8 cellular contexts compared by ENCODE assay signal in the genomic region with DNA sequence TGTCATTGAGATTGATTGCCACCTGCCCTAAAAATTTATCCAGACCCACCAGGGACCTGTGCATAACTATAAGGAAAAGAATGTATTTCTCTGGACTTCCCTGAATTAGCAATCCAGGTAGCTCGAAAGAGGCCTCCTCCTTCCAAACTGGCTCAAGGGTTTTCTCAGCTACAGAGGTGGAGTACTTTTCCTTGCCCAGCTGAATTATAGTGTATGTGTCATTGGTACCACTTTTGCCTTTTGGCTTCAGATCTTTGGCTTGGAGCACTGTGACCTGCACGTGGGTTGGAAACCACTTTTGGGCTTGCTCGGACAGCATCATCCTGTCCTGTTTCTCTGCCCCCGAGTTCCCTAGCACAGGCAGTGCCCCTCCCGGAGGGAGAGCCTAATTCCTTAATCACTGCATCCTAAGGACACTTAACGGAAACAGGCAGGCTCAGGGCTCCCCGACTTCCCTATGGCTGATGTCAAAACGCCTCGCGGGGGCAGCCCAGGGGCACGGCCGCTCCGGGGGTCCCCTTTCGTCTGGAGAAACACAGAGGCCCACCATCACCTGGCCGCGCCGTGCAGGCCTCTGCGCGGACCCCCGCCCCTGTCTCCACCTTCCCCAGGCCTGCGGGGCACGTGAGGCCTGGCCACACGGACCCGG. TPM values are rescaled to one million over a fixed set of nuclear protein-coding genes. Genes with fewer than 3 reads are reported as not detected.
A peak's percentile ranks its signal among the peaks of the same experiment; 100 is the strongest.
DNase-seq lines count a peak whose midpoint lies in the region; ATAC-seq, FAIRE-seq and TF ChIP-seq lines count a peak whose summit lies in the region.

No MANE protein-coding gene starts in this region.

- peaks cover 33% of the 10 kb centered on the region for H3K4me1 ChIP-seq in OCI-LY7 (ENCODE audit: insufficient read depth, low read length, poor library complexity, severe bottlenecking)

- FAIRE-seq in GM12891 (lab: Jason Lieb, UNC) = no peak

- peak overlapping the region; percentile 77 for H3K4me2 ChIP-seq in OCI-LY7 (ENCODE audit: low read length)

- peaks cover 6% of the 10 kb centered on the region; the same call in 1 of the 2 replicates for H4K20me1 ChIP-seq in OCI-LY7 (ENCODE audit: insufficient read depth, low read length)

- H3K36me3 ChIP-seq in OCI-LY7 (ENCODE audit: insufficient read depth, low read length) = no peaks in the 10 kb centered on the region

- H3K79me2 ChIP-seq in OCI-LY7 (ENCODE audit: insufficient read depth, low read depth, low read length) = peaks cover 53% of the 10 kb centered on the region

- H3K9me2 ChIP-seq in OCI-LY7 (ENCODE audit: insufficient read depth, low read length) = no peaks in the 10 kb centered on the region

- H3K4me3 ChIP-seq in AG10803 (ENCODE audit: low read length) (peak overlapping the region; percentile 73), OCI-LY7 (ENCODE audit: low read depth, low read length, poor library complexity, severe bottlenecking) (peak overlapping the region; percentile 75)

- H3K27ac ChIP-seq in OCI-LY7 (ENCODE audit: low read depth, low read length, poor library complexity, severe bottlenecking) = peak overlapping the region; percentile 58

- TF ChIP-seq CTCF in AG10803 (conservative IDR thresholded peaks at IDR 0.05; ENCODE audit: low read length) = no peak
- no peak for TF ChIP-seq CTCF in OCI-LY7 (conservative IDR thresholded peaks at IDR 0.05; ENCODE audit: low read length)

- ATAC-seq in GM18909 (IDR thresholded peaks at IDR 0.05; ENCODE audit: poor library complexity, unreplicated experiment) (peak; percentile 23), HG03196 (IDR thresholded peaks at IDR 0.05; ENCODE audit: unreplicated experiment) (peak; percentile 26)

- no peaks in the 10 kb centered on the region for H3K9me3 ChIP-seq in OCI-LY7 (ENCODE audit: low read length)

- intact Hi-C loops in OCI-LY7 (cut with micrococcal nuclease; ENCODE audit: unreplicated experiment) = loop anchor here (5.0 to 10.0 kb wide), 2 partner anchors 299 to 669 kb away; a partner anchor contains a TSS

- no TSS peak for BruUV-seq in OCI-LY7 (replicated peaks; lab: Mats Ljungman, UMichigan)

- H2AFZ ChIP-seq in OCI-LY7 (ENCODE audit: low read length) = peak overlapping the region; percentile 99

- TF ChIP-seq POLR2A in GM12891 (IDR thresholded peaks at IDR 0.05; ENCODE audit: low read depth, low read length) = no peak

- POLR2A ChIA-PET in OCI-LY7 (lab: Charles Lee) = interaction anchor here (0.5 to 1.5 kb wide), 2 partner anchors 16 to 335 kb away, joined by 3 to 4 read pairs; no protein-coding TSS in a partner anchor

- CTCF ChIA-PET in OCI-LY7 (lab: Charles Lee; ENCODE audit: unreplicated experiment) = no interaction called here

- peak; percentile 66 for DNase-seq in AG10803 (ENCODE audit: low read depth)
- DNase-seq in OCI-LY7 (ENCODE audit: low spot score) = peak; percentile 42
- DNase-seq in activated naive CD4-positive, alpha-beta T cell treated with anti-CD3 and anti-CD28 coated beads, Interleukin-2, amount 50 U/mL, for 16 hours = peak; percentile 25
- peak; percentile 30 for DNase-seq in glomerular visceral epithelial cell (ENCODE audit: extremely low spot score)
- DNase-seq in nucleus accumbens (lab: John Stamatoyannopoulos, UW) = peak in 41 of 56 donors; percentile 1 to 68 (median 48)
- DNase-seq in GM12891 (ENCODE audit: insufficient read length, low spot score) = no peak

TF ChIP-seq in GM12891, 5 proteins besides CTCF, POLR2A, EP300 and RAD21:
- TF ChIP-seq PAX5 (IDR thresholded peaks at IDR 0.05; ENCODE audit: insufficient read depth, low read length, severe bottlenecking) (no peak), POLR2AphosphoS5 (IDR thresholded peaks at IDR 0.05; ENCODE audit: low read depth, low read length) (no peak), POU2F2 (IDR thresholded peaks at IDR 0.05; ENCODE audit: low read depth, low read length) (no peak), TAF1 (IDR thresholded peaks at IDR 0.05; ENCODE audit: low read depth, low read length) (no peak), SPI1 (IDR thresholded peaks at IDR 0.05; ENCODE audit: low read depth, low read length) (no peak)

RNA-seq across cellular contexts. Expression of a gene that starts 0.8 kb away (rescaled TPM):
- total RNA-seq in OCI-LY7 (2014; rRNA removed; shearing (Covaris generic)) = 13.6 and 20.9 TPM in 2 replicates
- total RNA-seq in OCI-LY7 (2022) = 25.3 and 27.0 TPM in 2 replicates
- polyA plus RNA-seq in GM12891 (2012; ENCODE audit: low read depth, missing spikeins) = 4.1 TPM
